Comparison of ENCODE assay signal across 13 cellular contexts in genomic region chr9:133251221-133251620, GRCh38. TPM values are rescaled to one million over a fixed set of nuclear protein-coding genes. Genes with fewer than 3 reads are reported as not detected.
A peak's percentile ranks its signal among the peaks of the same experiment; 100 is the strongest.
DNase-seq lines count a peak whose midpoint lies in the region; ATAC-seq, FAIRE-seq and TF ChIP-seq lines count a peak whose summit lies in the region.
"Not testable (repeated sequence)": the region's sequence is repeated elsewhere in the genome, so short reads cannot be mapped to it uniquely, and the experiment has no call there.
"Had no signal": no experiment of that assay in that cellular context is flagged by ENCODE, and none has a peak within 500 bp of the region (broad histone marks: within the 10 kb centered on the region; RNA-seq: fewer than 3 reads in every experiment).

No MANE protein-coding gene starts in this region.

- DNase-seq in HCT116 (ENCODE audit: low read depth, low spot score); Peyer's patch; colonic mucosa; kidney; stomach; upper lobe of right lung: not testable (repeated sequence)

- CTCF ChIA-PET in HCT116 (lab: Charles Lee): interaction anchor here (0.9 kb wide), 1 partner anchor 12 kb away, joined by 4 read pairs; no protein-coding TSS in a partner anchor

- H2AFZ ChIP-seq in HCT116 (ENCODE audit: low read depth, low read length, poor library complexity, severe bottlenecking): not testable (repeated sequence)

- BruUV-seq in HCT116 (replicated peaks; lab: Mats Ljungman, UMichigan): not testable (repeated sequence)

- RAD21 ChIA-PET in HCT116 (lab: Charles Lee; ENCODE audit: low non-redundant PET in 1 of 2, low total read pairs in 2 of 2, uncharacterized antibody in 2 of 2, unreplicated experiment in 2 of 2): not testable (repeated sequence)

- ATAC-seq in HCT116, upper lobe of right lung: not testable (repeated sequence)

- 81 to 89% (median 85%) methylated on average over 6 of the region's 6 CpGs for WGBS in stomach, 5 donors

- H3K79me2 ChIP-seq in HCT116 (ENCODE audit: insufficient read depth, low read length): not testable (repeated sequence)

- TF ChIP-seq RAD21 in HCT116 (IDR thresholded peaks at IDR 0.05; ENCODE audit: low read depth): not testable (repeated sequence)

- TF ChIP-seq EP300 in stomach (IDR thresholded peaks at IDR 0.05): not testable (repeated sequence)

- TF ChIP-seq POLR2A in HCT116 (IDR thresholded peaks at IDR 0.05; ENCODE audit: borderline replicate concordance, extremely low read depth, insufficient read depth, insufficient read length); Peyer's patch (IDR thresholded peaks at IDR 0.05); stomach (IDR thresholded peaks at IDR 0.05): not testable (repeated sequence)

- H3K9ac ChIP-seq in HCT116 (ENCODE audit: low read length); kidney (ENCODE audit: low read length in 2 of 2): not testable (repeated sequence)
- peak overlapping the region in 1 of 2 donors; percentile 92 for H3K9ac ChIP-seq in colonic mucosa (ENCODE audit: low read depth in 2 of 2, low read length in 2 of 2)
- H3K9ac ChIP-seq in mucosa of stomach (ENCODE audit: low read length): peak overlapping the region; percentile 51

- H3K9me2 ChIP-seq in HCT116 (ENCODE audit: insufficient read depth): not testable (repeated sequence)

- intact Hi-C loops in HCT116 (cut with micrococcal nuclease): loop anchor here (5.0 kb wide), 1 partner anchor 76 kb away; no protein-coding TSS in a partner anchor
- intact Hi-C loops in colonic mucosa (cut with DNase I); kidney (cut with DNase I); stomach (cut with DNase I; ENCODE audit: low total_unique reads); upper lobe of right lung (cut with DNase I): not testable (repeated sequence)

- not testable (repeated sequence) for H3K27me3 ChIP-seq in HCT116 (ENCODE audit: insufficient read depth, low read length); Peyer's patch; colonic mucosa; mucosa of stomach (ENCODE audit: control insufficient read depth, insufficient read depth, low read length); upper lobe of right lung
- peaks cover 0 to 61% (median 0%) of the 10 kb centered on the region in 3 donors for H3K27me3 ChIP-seq in stomach

- not testable (repeated sequence) for H3K36me3 ChIP-seq in HCT116 (ENCODE audit: control insufficient read depth in 1 of 2, insufficient read depth in 2 of 2, low read length in 2 of 2); Peyer's patch; colonic mucosa; kidney (ENCODE audit: control insufficient read depth in 1 of 2, insufficient read depth in 2 of 2, low read length in 2 of 2); mucosa of stomach (ENCODE audit: control insufficient read depth, insufficient read depth, low read length); stomach; upper lobe of right lung

- not testable (repeated sequence) for FAIRE-seq in kidney (lab: Jason Lieb, UNC)

- not testable (repeated sequence) for H4K20me1 ChIP-seq in HCT116 (ENCODE audit: insufficient read depth)

- peaks cover 31 to 36% of the 10 kb centered on the region in 2 experiments for H3K4me1 ChIP-seq in HCT116 (ENCODE audit: control insufficient read depth in 1 of 2, insufficient read depth in 2 of 2, low read length in 2 of 2)
- H3K4me1 ChIP-seq in Peyer's patch: peaks cover 0 to 28% (median 4%) of the 10 kb centered on the region in 4 donors
- not testable (repeated sequence) for H3K4me1 ChIP-seq in colonic mucosa
- H3K4me1 ChIP-seq in kidney (ENCODE audit: control insufficient read depth in 1 of 2, insufficient read depth in 1 of 2, low read depth in 1 of 2, low read length in 2 of 2): peaks cover 14 to 25% of the 10 kb centered on the region in 2 donors
- peaks cover 48% of the 10 kb centered on the region for H3K4me1 ChIP-seq in mucosa of stomach (ENCODE audit: control insufficient read depth, insufficient read depth, low read length)
- H3K4me1 ChIP-seq in stomach: peaks cover 3 to 15% (median 8%) of the 10 kb centered on the region in 4 donors
- peaks cover 11% of the 10 kb centered on the region for H3K4me1 ChIP-seq in upper lobe of right lung

- not testable (repeated sequence) for H3K9me3 ChIP-seq in HCT116 (ENCODE audit: control insufficient read depth in 1 of 2, insufficient read depth in 1 of 2, low read depth in 1 of 2, low read length in 2 of 2); Peyer's patch; colonic mucosa; kidney (ENCODE audit: control insufficient read depth in 1 of 2, low read length in 2 of 2); mucosa of stomach (ENCODE audit: control insufficient read depth, low read length); stomach; upper lobe of right lung

- H3K4me3 ChIP-seq in HCT116 (replicated peaks in 1 of 2; ENCODE audit: low read depth in 1 of 2, low read length in 2 of 2); Peyer's patch; colonic mucosa; kidney (ENCODE audit: low read length in 2 of 2); mucosa of stomach (ENCODE audit: low read length); stomach; upper lobe of right lung: not testable (repeated sequence)

- not testable (repeated sequence) for TF ChIP-seq CTCF in HCT116 (IDR thresholded peaks at IDR 0.05 in 2 of 3, conservative IDR thresholded peaks at IDR 0.05 in 1 of 3; ENCODE audit: borderline replicate concordance in 1 of 3, insufficient read depth in 1 of 3, low read depth in 2 of 3, low read length in 2 of 3); Peyer's patch (IDR thresholded peaks at IDR 0.05); colonic mucosa (IDR thresholded peaks at IDR 0.05); kidney (IDR thresholded peaks at IDR 0.05; ENCODE audit: borderline replicate concordance, extremely low read depth, insufficient read depth); stomach (IDR thresholded peaks at IDR 0.05); upper lobe of right lung (IDR thresholded peaks at IDR 0.05)

- POLR2A ChIA-PET in HCT116 (lab: Charles Lee): not testable (repeated sequence)

- peak overlapping the region; percentile 72 for H3K4me2 ChIP-seq in HCT116 (ENCODE audit: low read length)

- H3K27ac ChIP-seq in HCT116 (ENCODE audit: low read depth, low read length) (peak overlapping the region; percentile 61), Peyer's patch (peak overlapping the region in 3 of 4 donors; percentile 54 to 96 (median 82)), colonic mucosa (peak overlapping the region; percentile 84), kidney (ENCODE audit: low read depth in 2 of 2, low read length in 2 of 2) (peak overlapping the region; percentile 71 to 89), stomach (peak overlapping the region; percentile 25 to 83 (median 73)), upper lobe of right lung (peak overlapping the region; percentile 78)

RNA-seq across cellular contexts. Expression of gene ABO, which starts 23.8 kb away (rescaled TPM):
- total RNA-seq in HCT116 (2021; ENCODE audit: unreplicated experiment) (1.2 TPM), Peyer's patch (100 to 1,000 TPM in 2 of 4 donors, 10 to 100 TPM in 2; 43.7 to 283 (median 148) TPM), colonic mucosa (10 to 100 TPM; 58.0 to 77.7 TPM), kidney (29.0 TPM), stomach (10 to 100 TPM in 2 of 5 donors, 1 to 10 TPM in 2, under 1 TPM in 1; 0.72 to 67.1 (median 4.8) TPM), upper lobe of right lung (16.8 TPM)
- 2.1 and 3.1 TPM in 2 replicates for polyA plus RNA-seq in HCT116 (2012)
- polyA plus RNA-seq in kidney (ENCODE audit: insufficient read depth, low read depth, low replicate concordance) (25.0 TPM), stomach (10 to 100 TPM in 1 of 3 donors, 1 to 10 TPM in 2; 1.6 to 11.0 (median 3.4) TPM)
- total RNA-seq: A172, G401, GM12878, H4 had no signal
- polyA plus RNA-seq: CD4-positive, CD25-positive, alpha-beta regulatory T cell had no signal

RNA-seq across cellular contexts. Expression of gene OBP2B, which starts 42.2 kb away (rescaled TPM):
- total RNA-seq in HCT116 (2021; ENCODE audit: unreplicated experiment): not detected
- polyA plus RNA-seq in HCT116 (2012): not detected in 2 replicates
- not detected for total RNA-seq in Peyer's patch
- total RNA-seq in colonic mucosa: not detected
- not detected for total RNA-seq in kidney
- not detected for polyA plus RNA-seq in kidney (ENCODE audit: insufficient read depth, low read depth, low replicate concordance)
- not detected for total RNA-seq in stomach
- polyA plus RNA-seq in stomach: not detected
- total RNA-seq in upper lobe of right lung: not detected
- total RNA-seq: A172; Calu3; CD4-positive, CD25-positive, alpha-beta regulatory T cell; G401; GM12878; H4 had no signal
- polyA plus RNA-seq: CD4-positive, CD25-positive, alpha-beta regulatory T cell; GM12878 had no signal
